ENCODE assay signal across 12 cellular contexts in genomic region chr5:59358497-59358896, GRCh38.
DNase-seq lines count a peak whose midpoint lies in the region; ATAC-seq and TF ChIP-seq lines count a peak whose summit lies in the region.
"Had no signal": no experiment of that assay in that cellular context is flagged by ENCODE, and none has a peak within 500 bp of the region (broad histone marks: within the 10 kb centered on the region; RNA-seq: fewer than 3 reads in every experiment).

No MANE protein-coding gene starts in this region.

- intact Hi-C loops in colonic mucosa (cut with DNase I) (no loop called here), gastrocnemius medialis (cut with DNase I; ENCODE audit: low total_unique reads) (loop anchor here (2.0 to 5.0 kb wide), 2 partner anchors 184 to 204 kb away; no protein-coding TSS in a partner anchor)

- in situ Hi-C loops in gastrocnemius medialis (cut with MboI; ENCODE audit: low sequenced_read_pairs in 4 of 4): loop anchor here (25.0 kb wide), 3 partner anchors 321 to 471 kb away; no protein-coding TSS in a partner anchor

- H3K9me3 ChIP-seq in colonic mucosa (no peaks in the 10 kb centered on the region), gastrocnemius medialis (no peaks in the 10 kb centered on the region)

- no peak for TF ChIP-seq CTCF in colonic mucosa (IDR thresholded peaks at IDR 0.05)
- no peak for TF ChIP-seq CTCF in gastrocnemius medialis (IDR thresholded peaks at IDR 0.05 in 4 of 5, conservative IDR thresholded peaks at IDR 0.05 in 1 of 5)

- ATAC-seq in gastrocnemius medialis: peak; percentile 67 to 68
- ATAC-seq in GM21825 (IDR thresholded peaks at IDR 0.05; ENCODE audit: unreplicated experiment): no peak
- ATAC-seq in HG03442 (IDR thresholded peaks at IDR 0.05; ENCODE audit: unreplicated experiment): no peak
- ATAC-seq: stimulated activated naive B cell treated with anti-CD40 and anti-IgM and Interleukin-4, amounts not matched to agents 10 μg/mL and 1 μg/mL and 100 μg/mL, for 72 hours had no signal

- peak; percentile 40 to 65 for TF ChIP-seq POLR2A in gastrocnemius medialis (IDR thresholded peaks at IDR 0.05)

- no peaks in the 10 kb centered on the region for H3K36me3 ChIP-seq in colonic mucosa
- H3K36me3 ChIP-seq in gastrocnemius medialis: no peaks in the 10 kb centered on the region

- H3K27me3 ChIP-seq in colonic mucosa (no peaks in the 10 kb centered on the region), gastrocnemius medialis (no peaks in the 10 kb centered on the region)

- H3K4me1 ChIP-seq in colonic mucosa: no peaks in the 10 kb centered on the region
- peaks cover 32 to 72% of the 10 kb centered on the region in 2 donors for H3K4me1 ChIP-seq in gastrocnemius medialis

- H3K4me3 ChIP-seq in colonic mucosa (no peak overlapping the region), gastrocnemius medialis (peak overlapping the region in 3 of 4 donors; percentile 12 to 57 (median 56))

- peak; percentile 3 for DNase-seq in MV-4-11 (lab: John Stamatoyannopoulos, UW)
- DNase-seq in colonic mucosa: peak; percentile 29
- peak; percentile 62 for DNase-seq in left kidney (ENCODE audit: low read depth, low spot score)
- peak; percentile 64 to 66 for DNase-seq in gastrocnemius medialis
- DNase-seq in NCI-H187 treated with DMSO at 0.1 percent for 48 hours (lab: John Stamatoyannopoulos, UW): no peak
- no peak for DNase-seq in effector CD4-positive, alpha-beta T cell
- DNase-seq: activated gamma-delta T cell; CD8-positive, alpha-beta memory T cell; stimulated activated CD4-positive, alpha-beta T cell treated with anti-CD3 and anti-CD28 coated beads, Interleukin-12 subunit alpha, Interleukin-12 subunit beta, amount 100 ng/mL, for 4 hours; stimulated activated naive B cell treated with anti-CD40 and anti-IgM and Interleukin-4, amounts not matched to agents 10 μg/mL and 1 μg/mL and 100 μg/mL, for 72 hours had no signal

- no peak overlapping the region for H3K9ac ChIP-seq in colonic mucosa (ENCODE audit: low read depth in 2 of 2, low read length in 2 of 2)

- H3K27ac ChIP-seq in colonic mucosa (peak overlapping the region; percentile 41), gastrocnemius medialis (peak overlapping the region; percentile 81 to 86 (median 83))

Comparison
In these comparisons a context has a peak if more than half of its experiments do, and no peak if none do; other contexts are left out.
1. DNase-seq: peak in MV-4-11 (single experiment), colonic mucosa (single experiment), left kidney (single experiment) and gastrocnemius medialis (2 of 2); none in NCI-H187 treated with DMSO at 0.1 percent for 48 hours (single experiment) and effector CD4-positive, alpha-beta T cell (single experiment).
2. ATAC-seq: peak in gastrocnemius medialis (2 of 2); none in GM21825 (single experiment) and HG03442 (single experiment).